Comparison of ENCODE assay signal across 11 cellular contexts in the genomic region with DNA sequence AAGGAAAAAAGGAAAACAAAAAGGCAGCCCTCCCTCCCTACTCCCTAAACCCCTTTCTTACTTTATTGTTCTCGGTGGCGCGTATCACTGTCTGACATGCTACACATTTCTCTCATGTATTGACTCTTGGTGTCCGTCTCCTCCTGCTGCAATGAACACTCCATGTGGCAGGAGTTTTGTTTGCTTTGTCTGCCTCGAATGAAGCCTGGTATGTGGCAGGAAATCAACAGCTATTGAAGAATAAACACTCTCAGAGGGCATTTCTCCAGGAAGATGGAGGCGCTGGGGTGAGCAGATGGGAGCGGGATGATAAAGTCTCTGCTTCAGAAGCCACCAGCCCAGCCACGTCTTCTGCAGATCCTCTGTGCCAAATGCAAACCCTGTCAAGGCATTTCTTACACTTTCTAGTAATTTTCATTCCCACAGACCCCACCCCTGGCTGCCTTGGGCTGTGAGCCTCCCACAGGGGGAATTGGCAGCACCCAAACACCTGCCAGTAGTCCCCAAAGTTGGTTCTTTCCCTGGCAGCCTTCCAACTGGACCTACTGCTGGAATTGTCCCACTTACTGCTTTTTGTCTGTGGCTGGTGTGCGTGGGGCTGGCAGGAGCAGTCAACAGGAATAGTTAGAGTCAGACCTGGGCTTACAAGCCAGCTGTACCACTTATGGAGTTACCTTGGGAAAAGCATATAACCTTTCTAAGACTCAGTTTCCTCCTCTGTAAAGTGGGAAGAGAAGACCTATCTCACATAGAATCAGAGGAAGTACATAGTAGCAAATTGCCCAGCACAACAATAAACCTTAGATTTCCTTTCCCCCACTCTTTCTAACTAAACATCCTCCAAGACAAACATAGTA. TPM values are rescaled to one million over a fixed set of nuclear protein-coding genes. Genes with fewer than 3 reads are reported as not detected.
DNase-seq lines count a peak whose midpoint lies in the region; ATAC-seq and TF ChIP-seq lines count a peak whose summit lies in the region.
"Had no signal": no experiment of that assay in that cellular context is flagged by ENCODE, and none has a peak within 500 bp of the region (broad histone marks: within the 10 kb centered on the region; RNA-seq: fewer than 3 reads in every experiment).

No MANE protein-coding gene starts in this region.

- H3K27ac Mint-ChIP-seq in activated T-helper 17 cell treated with anti-CD3 and anti-CD28 coated beads, Interleukin-2, amount 50 U/mL, for 72 hours, result peak overlapping the region; percentile 26
- peak overlapping the region in 8 of 9 donors; percentile 29 to 80 (median 64) for H3K27ac Mint-ChIP-seq in naive thymus-derived CD4-positive, alpha-beta T cell

- ATAC-seq in activated T-helper 17 cell treated with anti-CD3 and anti-CD28 coated beads, Interleukin-2, amount 50 U/mL, for 72 hours (replicated peaks), result no peak
- no peak for ATAC-seq in naive thymus-derived CD4-positive, alpha-beta T cell
- ATAC-seq: HCT116, left ventricle myocardium superior, right cardiac atrium had no signal

- no peaks in the 10 kb centered on the region for H3K36me3 Mint-ChIP-seq in activated T-helper 17 cell treated with anti-CD3 and anti-CD28 coated beads, Interleukin-2, amount 50 U/mL, for 72 hours (ENCODE audit: low read depth)
- peaks cover 0 to 55% (median 3%) of the 10 kb centered on the region in 5 donors for H3K36me3 Mint-ChIP-seq in naive thymus-derived CD4-positive, alpha-beta T cell

- H3K4me1 ChIP-seq in naive thymus-derived CD4-positive, alpha-beta T cell (ENCODE audit: control insufficient read depth in 2 of 2, insufficient read depth in 2 of 2, low read length in 2 of 2), result peaks cover 51 to 67% of the 10 kb centered on the region in 2 donors

- CTCF ChIA-PET in naive thymus-derived CD4-positive, alpha-beta T cell (lab: Charles Lee), result interaction anchor here (0.9 kb wide), 1 partner anchor 25 kb away, joined by 3 read pairs; no protein-coding TSS in a partner anchor

- no peaks in the 10 kb centered on the region for H3K27me3 ChIP-seq in naive thymus-derived CD4-positive, alpha-beta T cell (ENCODE audit: control insufficient read depth in 2 of 2, insufficient read depth in 2 of 2, low read length in 2 of 2)
- H3K27me3 ChIP-seq in brain microvascular endothelial cell (replicated peaks), result no peaks in the 10 kb centered on the region

- no peak overlapping the region for H3K27ac ChIP-seq in naive thymus-derived CD4-positive, alpha-beta T cell (ENCODE audit: low read depth, low read length)
- no peak overlapping the region for H3K27ac ChIP-seq in brain microvascular endothelial cell

- peaks cover 48% of the 10 kb centered on the region for H3K4me1 Mint-ChIP-seq in activated T-helper 17 cell treated with anti-CD3 and anti-CD28 coated beads, Interleukin-2, amount 50 U/mL, for 72 hours
- peaks cover 50 to 89% (median 86%) of the 10 kb centered on the region in 7 donors for H3K4me1 Mint-ChIP-seq in naive thymus-derived CD4-positive, alpha-beta T cell

- H3K36me3 ChIP-seq in naive thymus-derived CD4-positive, alpha-beta T cell (ENCODE audit: control insufficient read depth in 2 of 3, insufficient read depth in 3 of 3, low read length in 3 of 3), result no peaks in the 10 kb centered on the region
- no peaks in the 10 kb centered on the region for H3K36me3 ChIP-seq in brain microvascular endothelial cell (replicated peaks)

- H3K9me3 ChIP-seq in naive thymus-derived CD4-positive, alpha-beta T cell (ENCODE audit: control insufficient read depth in 2 of 3, low read length in 3 of 3), result no peaks in the 10 kb centered on the region

- H3K9me3 Mint-ChIP-seq in activated T-helper 17 cell treated with anti-CD3 and anti-CD28 coated beads, Interleukin-2, amount 50 U/mL, for 72 hours, result no peaks in the 10 kb centered on the region
- H3K9me3 Mint-ChIP-seq in naive thymus-derived CD4-positive, alpha-beta T cell, result peaks cover 0 to 11% (median 0%) of the 10 kb centered on the region in 11 donors

- in situ Hi-C loops in brain microvascular endothelial cell (cut with HindIII; ENCODE audit: low pct_ligation_motif_present, low sequenced_read_pairs), result no loop called here

- intact Hi-C loops in naive thymus-derived CD4-positive, alpha-beta T cell (cut with micrococcal nuclease), result no loop called here
- intact Hi-C loops in posterior vena cava (cut with DNase I), result no loop called here

- POLR2A ChIA-PET in naive thymus-derived CD4-positive, alpha-beta T cell (lab: Charles Lee), result interaction anchor here (0.6 to 1.9 kb wide), 6 partner anchors 11 to 281 kb away, joined by 3 to 14 read pairs (median 4); no protein-coding TSS in a partner anchor

- H3K4me3 ChIP-seq in naive thymus-derived CD4-positive, alpha-beta T cell (ENCODE audit: low read length), result no peak overlapping the region
- no peak overlapping the region for H3K4me3 ChIP-seq in brain microvascular endothelial cell (ENCODE audit: low read depth, low read length)

- peak overlapping the region; percentile 9 for H3K4me3 Mint-ChIP-seq in activated T-helper 17 cell treated with anti-CD3 and anti-CD28 coated beads, Interleukin-2, amount 50 U/mL, for 72 hours
- peak overlapping the region in 8 of 10 donors; percentile 19 to 75 (median 24) for H3K4me3 Mint-ChIP-seq in naive thymus-derived CD4-positive, alpha-beta T cell

- TF ChIP-seq CTCF in brain microvascular endothelial cell (IDR thresholded peaks at IDR 0.05; ENCODE audit: low read depth, low read length, missing control alignments), result no peak

- H3K27me3 Mint-ChIP-seq in activated T-helper 17 cell treated with anti-CD3 and anti-CD28 coated beads, Interleukin-2, amount 50 U/mL, for 72 hours, result no peaks in the 10 kb centered on the region
- no peaks in the 10 kb centered on the region for H3K27me3 Mint-ChIP-seq in naive thymus-derived CD4-positive, alpha-beta T cell

- peak; percentile 65 for DNase-seq in DMS153 (lab: John Stamatoyannopoulos, UW)
- peak; percentile 27 for DNase-seq in NCI-H1092 treated with DMSO at 0.1 percent for 48 hours (lab: John Stamatoyannopoulos, UW)
- no peak for DNase-seq in naive thymus-derived CD4-positive, alpha-beta T cell
- no peak for DNase-seq in stimulated activated CD4-positive, alpha-beta T cell treated with anti-CD3 and anti-CD28 coated beads, Interleukin-2, amount 100 ng/mL, for 24 hours
- no peak for DNase-seq in posterior vena cava (ENCODE audit: low spot score)
- DNase-seq in nucleus accumbens (lab: John Stamatoyannopoulos, UW), result no peak
- no peak for DNase-seq in brain microvascular endothelial cell
- DNase-seq: left ventricle myocardium superior, right cardiac atrium had no signal

RNA-seq across cellular contexts. Expression of gene IL10RA, which starts 13.4 kb away (rescaled TPM):
- total RNA-seq in activated T-helper 17 cell treated with anti-CD3 and anti-CD28 coated beads, Interleukin-2, amount 50 U/mL, for 72 hours, result 100 to 1,000 TPM in 1 of 2 donors, 10 to 100 TPM in 1; 63.0 to 108 TPM
- 100 to 1,000 TPM; 154 to 300 (median 184) TPM for total RNA-seq in naive thymus-derived CD4-positive, alpha-beta T cell
- polyA plus RNA-seq in naive thymus-derived CD4-positive, alpha-beta T cell, result 100 to 1,000 TPM in 1 of 2 donors, 10 to 100 TPM in 1; 85.2 to 163 TPM
- 10 to 100 TPM; 12.1 to 28.3 TPM for total RNA-seq in posterior vena cava

RNA-seq across cellular contexts. Expression of gene TMPRSS13, which starts 43.6 kb away (rescaled TPM):
- total RNA-seq in activated T-helper 17 cell treated with anti-CD3 and anti-CD28 coated beads, Interleukin-2, amount 50 U/mL, for 72 hours, result 1 to 10 TPM in 1 of 2 donors, under 1 TPM in 1; 0.61 to 2.1 TPM
- total RNA-seq in naive thymus-derived CD4-positive, alpha-beta T cell, result 1 to 10 TPM; 2.4 to 4.1 (median 3.1) TPM
- under 1 TPM; 0.47 to 0.66 TPM for polyA plus RNA-seq in naive thymus-derived CD4-positive, alpha-beta T cell
- under 1 TPM; 0.24 to 0.37 TPM for total RNA-seq in posterior vena cava

Comparison
In these comparisons a context has a peak if more than half of its experiments do, and no peak if none do; other contexts are left out.
1. DNase-seq: peak in DMS153 (single experiment) and NCI-H1092 treated with DMSO at 0.1 percent for 48 hours (single experiment); none in naive thymus-derived CD4-positive, alpha-beta T cell (0 of 9), stimulated activated CD4-positive, alpha-beta T cell treated with anti-CD3 and anti-CD28 coated beads, Interleukin-2, amount 100 ng/mL, for 24 hours (0 of 2), posterior vena cava (single experiment), nucleus accumbens (0 of 56) and brain microvascular endothelial cell (single experiment).